ENCODE assay signal across 13 cellular contexts in genomic region chr15:70061696-70062270, GRCh38. TPM values are rescaled to one million over a fixed set of nuclear protein-coding genes. Genes with fewer than 3 reads are reported as not detected.
DNase-seq lines count a peak whose midpoint lies in the region; ATAC-seq and TF ChIP-seq lines count a peak whose summit lies in the region.
"Had no signal": no experiment of that assay in that cellular context is flagged by ENCODE, and none has a peak within 500 bp of the region (broad histone marks: within the 10 kb centered on the region; RNA-seq: fewer than 3 reads in every experiment).

No MANE protein-coding gene starts in this region.

- no peak overlapping the region for H4K91ac ChIP-seq in IMR-90 (ENCODE audit: insufficient read depth, low read depth, low read length)

- H3K9me1 ChIP-seq in IMR-90 (ENCODE audit: insufficient read depth, low read length) = peaks cover 23% of the 10 kb centered on the region; the same call in 1 of the 2 replicates

- no peak overlapping the region; the same call in 1 of the 2 replicates for H3K23ac ChIP-seq in IMR-90 (ENCODE audit: low read depth, low read length)

- peaks cover 12 to 39% of the 10 kb centered on the region in 2 experiments for H3K79me1 ChIP-seq in IMR-90 (ENCODE audit: low read depth in 1 of 2, low read length in 2 of 2)

- no peak overlapping the region for H3K4ac ChIP-seq in IMR-90 (ENCODE audit: low read depth, low read length)

- H2AK9ac ChIP-seq in IMR-90 (replicated peaks; ENCODE audit: low read depth, low read length, poor library complexity) = no peak overlapping the region

- in situ Hi-C loops in IMR-90 (cut with MboI; ENCODE audit: low sequenced_read_pairs) = no loop called here
- in situ Hi-C loops in astrocyte of the cerebellum (cut with HindIII; ENCODE audit: low sequenced_read_pairs) = no loop called here

- no peaks in the 10 kb centered on the region for H3K9me3 ChIP-seq in IMR-90 (ENCODE audit: control insufficient read depth, insufficient read depth, low read length)
- H3K9me3 ChIP-seq in mesodermal cell (ENCODE audit: control insufficient read depth, low read length) = no peaks in the 10 kb centered on the region
- no peaks in the 10 kb centered on the region for H3K9me3 ChIP-seq in neural progenitor cell (ENCODE audit: low read depth)
- H3K9me3 ChIP-seq: testis had no signal

- H3K27me3 ChIP-seq in IMR-90 (ENCODE audit: control insufficient read depth, insufficient read depth, low read length) (no peaks in the 10 kb centered on the region), neural progenitor cell (no peaks in the 10 kb centered on the region)
- H3K27me3 ChIP-seq: testis had no signal

- H3F3A ChIP-seq in neural progenitor cell (ENCODE audit: low read depth) = no peaks in the 10 kb centered on the region

- H3K9ac ChIP-seq in IMR-90 (ENCODE audit: low read depth, low read length) (no peak overlapping the region), neural progenitor cell (no peak overlapping the region)

- H4K20me1 ChIP-seq in IMR-90 (ENCODE audit: insufficient read depth, low read length) = peaks cover 55% of the 10 kb centered on the region
- peaks cover 40% of the 10 kb centered on the region for H4K20me1 ChIP-seq in neural progenitor cell (ENCODE audit: low read depth)

- TF ChIP-seq POLR2A in IMR-90 (IDR thresholded peaks at IDR 0.05; ENCODE audit: low read depth, low read length) = no peak

- DNase-seq in IMR-90 (no peak), astrocyte of the cerebellum (ENCODE audit: low read depth) (no peak), neural progenitor cell (ENCODE audit: low spot score) (no peak), SW 1271 (lab: John Stamatoyannopoulos, UW) (no peak)
- DNase-seq: activated CD4-positive, alpha-beta T cell treated with anti-CD3 and anti-CD28 coated beads, Interleukin-2, amount 10 ng/mL, durations not matched to agents 7 days and 5 days; activated naive CD8-positive, alpha-beta T cell treated with anti-CD3 and anti-CD28 coated beads, Interleukin-2, amount 10 ng/mL, durations not matched to agents 7 days and 5 days; activated T-cell treated with anti-CD3 and anti-CD28 coated beads, Interleukin-2, amount 50 U/mL, for 4 hours; naive thymus-derived CD8-positive, alpha-beta T cell; T-helper 9 cell had no signal

- no peak overlapping the region for H2BK15ac ChIP-seq in IMR-90 (ENCODE audit: low read depth, low read length)

- ATAC-seq in IMR-90 (ENCODE audit: low read depth) = no peak
- ATAC-seq in stimulated activated memory B cell treated with anti-CD40 and anti-IgM and Interleukin-4, amounts not matched to agents 10 μg/mL and 1 μg/mL and 100 μg/mL, for 72 hours = no peak
- ATAC-seq in HG03432 (IDR thresholded peaks at IDR 0.05; ENCODE audit: unreplicated experiment) = no peak
- ATAC-seq: activated T-cell treated with anti-CD3 and anti-CD28 coated beads, Interleukin-2, amount 50 U/mL, for 4 hours; naive thymus-derived CD8-positive, alpha-beta T cell had no signal

- CTCF ChIA-PET in IMR-90 (lab: Yijun Ruan, JAX) = no interaction called here

- WGBS in IMR-90 (ENCODE audit: extremely low coverage in 2 of 2, insufficient read length in 1 of 2), 2 experiments = no CpG with 5 or more reads among the region's 15 CpGs
- 93 to 100% methylated on average over 13 of the region's 15 CpGs for WGBS in mesodermal cell (ENCODE audit: insufficient coverage in 2 of 2), 2 experiments

- H3K4me1 ChIP-seq in IMR-90 (ENCODE audit: control insufficient read depth, insufficient read depth, low read length) = peaks cover 21% of the 10 kb centered on the region
- H3K4me1 ChIP-seq in mesodermal cell (ENCODE audit: control insufficient read depth, insufficient read depth, low read length, poor library complexity, severe bottlenecking) = peaks cover 4% of the 10 kb centered on the region
- no peaks in the 10 kb centered on the region for H3K4me1 ChIP-seq in neural progenitor cell

- no peak overlapping the region for H2AK5ac ChIP-seq in IMR-90 (ENCODE audit: low read depth, low read length)

- no peaks in the 10 kb centered on the region for H3K9me3 Mint-ChIP-seq in stimulated activated memory B cell treated with anti-CD40 and anti-IgM and Interleukin-4, amounts not matched to agents 10 μg/mL and 1 μg/mL and 100 μg/mL, for 72 hours
- no peaks in the 10 kb centered on the region for H3K9me3 Mint-ChIP-seq in neural progenitor cell
- H3K9me3 Mint-ChIP-seq: activated CD4-positive, alpha-beta T cell treated with anti-CD3 and anti-CD28 coated beads, Interleukin-2, amount 10 ng/mL, durations not matched to agents 7 days and 5 days; activated naive CD8-positive, alpha-beta T cell treated with anti-CD3 and anti-CD28 coated beads, Interleukin-2, amount 10 ng/mL, durations not matched to agents 7 days and 5 days; activated T-cell treated with anti-CD3 and anti-CD28 coated beads, Interleukin-2, amount 50 U/mL, for 4 hours; naive thymus-derived CD8-positive, alpha-beta T cell had no signal

- H3K4me3 Mint-ChIP-seq in stimulated activated memory B cell treated with anti-CD40 and anti-IgM and Interleukin-4, amounts not matched to agents 10 μg/mL and 1 μg/mL and 100 μg/mL, for 72 hours = no peak overlapping the region
- no peak overlapping the region for H3K4me3 Mint-ChIP-seq in neural progenitor cell
- H3K4me3 Mint-ChIP-seq: activated CD4-positive, alpha-beta T cell treated with anti-CD3 and anti-CD28 coated beads, Interleukin-2, amount 10 ng/mL, durations not matched to agents 7 days and 5 days; activated naive CD8-positive, alpha-beta T cell treated with anti-CD3 and anti-CD28 coated beads, Interleukin-2, amount 10 ng/mL, durations not matched to agents 7 days and 5 days; activated T-cell treated with anti-CD3 and anti-CD28 coated beads, Interleukin-2, amount 50 U/mL, for 4 hours had no signal

- H3K36me3 ChIP-seq in IMR-90 (ENCODE audit: control insufficient read depth, insufficient read depth, low read length) (peaks cover 69% of the 10 kb centered on the region), mesodermal cell (ENCODE audit: control insufficient read depth, insufficient read depth, low read length) (peaks cover 96% of the 10 kb centered on the region), neural progenitor cell (no peaks in the 10 kb centered on the region)

- intact Hi-C loops in IMR-90 (cut with micrococcal nuclease) = loop anchor here (2.0 kb wide), 1 partner anchor 37 kb away; no protein-coding TSS in a partner anchor

- H4K8ac ChIP-seq in IMR-90 (ENCODE audit: low read depth in 2 of 2, low read length in 2 of 2) = no peak overlapping the region

- no peak overlapping the region for H3K4me3 ChIP-seq in IMR-90 (ENCODE audit: insufficient read depth, low read depth, low read length)
- H3K4me3 ChIP-seq in astrocyte of the cerebellum (ENCODE audit: low read depth, low read length) = peak overlapping the region; percentile 12
- no peak overlapping the region for H3K4me3 ChIP-seq in mesodermal cell (ENCODE audit: extremely low read depth, insufficient read depth, low read length, poor library complexity, severe bottlenecking)
- no peak overlapping the region for H3K4me3 ChIP-seq in neural progenitor cell
- H3K4me3 ChIP-seq: testis had no signal

- H3K18ac ChIP-seq in IMR-90 (ENCODE audit: low read depth, low read length) = no peak overlapping the region

- TF ChIP-seq CTCF in IMR-90 (conservative IDR thresholded peaks at IDR 0.05; ENCODE audit: low read depth, low read length) (no peak), astrocyte of the cerebellum (IDR thresholded peaks at IDR 0.05; ENCODE audit: low read depth, low read length, missing control alignments) (no peak), neural progenitor cell (IDR thresholded peaks at IDR 0.05) (no peak)

- no peak overlapping the region for H2BK20ac ChIP-seq in IMR-90 (ENCODE audit: low read depth, low read length)

- peak overlapping the region; percentile 40 for H2AFZ ChIP-seq in IMR-90 (replicated peaks; ENCODE audit: low read length, poor library complexity)
- no peak overlapping the region for H2AFZ ChIP-seq in neural progenitor cell (replicated peaks)

- no peak overlapping the region for H2BK5ac ChIP-seq in IMR-90 (ENCODE audit: low read depth, low read length, poor library complexity, severe bottlenecking)

- peak overlapping the region; percentile 23; the same call in 1 of the 2 replicates for H3K4me2 ChIP-seq in IMR-90 (ENCODE audit: low read depth, low read length)
- H3K4me2 ChIP-seq in neural progenitor cell = no peak overlapping the region

- no peak overlapping the region for H3K14ac ChIP-seq in IMR-90 (replicated peaks; ENCODE audit: low read depth, low read length)

- no peaks in the 10 kb centered on the region for H3K27me3 Mint-ChIP-seq in stimulated activated memory B cell treated with anti-CD40 and anti-IgM and Interleukin-4, amounts not matched to agents 10 μg/mL and 1 μg/mL and 100 μg/mL, for 72 hours
- H3K27me3 Mint-ChIP-seq in neural progenitor cell (ENCODE audit: insufficient read depth, low read depth) = peaks cover 12% of the 10 kb centered on the region
- H3K27me3 Mint-ChIP-seq: activated CD4-positive, alpha-beta T cell treated with anti-CD3 and anti-CD28 coated beads, Interleukin-2, amount 10 ng/mL, durations not matched to agents 7 days and 5 days; activated naive CD8-positive, alpha-beta T cell treated with anti-CD3 and anti-CD28 coated beads, Interleukin-2, amount 10 ng/mL, durations not matched to agents 7 days and 5 days; naive thymus-derived CD8-positive, alpha-beta T cell had no signal

- H3K79me2 ChIP-seq in neural progenitor cell (ENCODE audit: low read depth) = peaks cover 13% of the 10 kb centered on the region

- peaks cover 63% of the 10 kb centered on the region for H3K36me3 Mint-ChIP-seq in stimulated activated memory B cell treated with anti-CD40 and anti-IgM and Interleukin-4, amounts not matched to agents 10 μg/mL and 1 μg/mL and 100 μg/mL, for 72 hours
- H3K36me3 Mint-ChIP-seq in neural progenitor cell = peaks cover 34% of the 10 kb centered on the region

- H3K27ac ChIP-seq in IMR-90 (ENCODE audit: insufficient read depth, low read length) (no peak overlapping the region), mesodermal cell (ENCODE audit: low read depth, low read length, severe bottlenecking) (peak overlapping the region; percentile 23), neural progenitor cell (no peak overlapping the region)
- H3K27ac ChIP-seq: testis had no signal

- H3K27ac Mint-ChIP-seq in stimulated activated memory B cell treated with anti-CD40 and anti-IgM and Interleukin-4, amounts not matched to agents 10 μg/mL and 1 μg/mL and 100 μg/mL, for 72 hours = peak overlapping the region; percentile 46
- no peak overlapping the region for H3K27ac Mint-ChIP-seq in neural progenitor cell
- H3K27ac Mint-ChIP-seq: activated CD4-positive, alpha-beta T cell treated with anti-CD3 and anti-CD28 coated beads, Interleukin-2, amount 10 ng/mL, durations not matched to agents 7 days and 5 days; activated naive CD8-positive, alpha-beta T cell treated with anti-CD3 and anti-CD28 coated beads, Interleukin-2, amount 10 ng/mL, durations not matched to agents 7 days and 5 days had no signal

- TF ChIP-seq RAD21 in IMR-90 (IDR thresholded peaks at IDR 0.05; ENCODE audit: low read length) = no peak

- no peak overlapping the region for H2BK120ac ChIP-seq in IMR-90 (ENCODE audit: low read depth, low read length)

- no peak overlapping the region for H4K5ac ChIP-seq in IMR-90 (ENCODE audit: low read depth, low read length)

- no TSS peak for BruUV-seq in IMR-90 (replicated peaks; lab: Mats Ljungman, UMichigan)

- H3K4me1 Mint-ChIP-seq in stimulated activated memory B cell treated with anti-CD40 and anti-IgM and Interleukin-4, amounts not matched to agents 10 μg/mL and 1 μg/mL and 100 μg/mL, for 72 hours = peaks cover 25% of the 10 kb centered on the region
- peaks cover 51% of the 10 kb centered on the region for H3K4me1 Mint-ChIP-seq in neural progenitor cell
- H3K4me1 Mint-ChIP-seq: activated CD4-positive, alpha-beta T cell treated with anti-CD3 and anti-CD28 coated beads, Interleukin-2, amount 10 ng/mL, durations not matched to agents 7 days and 5 days; activated naive CD8-positive, alpha-beta T cell treated with anti-CD3 and anti-CD28 coated beads, Interleukin-2, amount 10 ng/mL, durations not matched to agents 7 days and 5 days had no signal

- POLR2A ChIA-PET in IMR-90 (lab: Charles Lee; ENCODE audit: unreplicated experiment) = no interaction called here

- dilution Hi-C loops in IMR-90 (cut with HindIII; ENCODE audit: low sequenced_read_pairs, unreplicated experiment) = no loop called here

- H3K56ac ChIP-seq in IMR-90 (ENCODE audit: extremely low read depth, insufficient read depth, low read length) = no peak overlapping the region

RNA-seq across cellular contexts. Expression of gene TLE3, which starts 35.9 kb away (rescaled TPM):
- 5.6 and 6.5 TPM in 2 replicates for total RNA-seq in IMR-90 (2012; rRNA removed)
- 15.2 and 16.3 TPM in 2 replicates for polyA plus RNA-seq in IMR-90 (2012; rRNA removed)
- polyA plus RNA-seq in IMR-90 (2012; cell fraction: cytosol; rRNA removed) = 15.9 and 20.8 TPM in 2 replicates
- polyA plus RNA-seq in IMR-90 (2012; cell fraction: nucleus; rRNA removed; ENCODE audit: low replicate concordance) = 43.1 and 63.1 TPM in 2 replicates
- polyA plus RNA-seq in mesodermal cell (2013, experiment 1 of 2) = 50.9 TPM
- 51.5 TPM for polyA plus RNA-seq in mesodermal cell (2013, experiment 2 of 2)
- total RNA-seq in neural progenitor cell (ENCODE audit: low replicate concordance) = 22.1 and 78.5 TPM in 2 replicates
